ENCODE assay signal across 1 cellular context in genomic region chr22:25131198-25131887, GRCh38.
TF ChIP-seq lines count a peak whose summit lies in the region.

No MANE protein-coding gene starts in this region.

TF ChIP-seq in HEK293, 187 proteins besides CTCF, POLR2A, EP300 and RAD21 (continued from another document):
- TF ChIP-seq BCL6B (tag by site-specific recombination; IDR thresholded peaks at IDR 0.05) (no peak), ZNF266 (tag by site-specific recombination; IDR thresholded peaks at IDR 0.05; ENCODE audit: low read depth) (no peak), ZIC2 (tag by site-specific recombination; IDR thresholded peaks at IDR 0.05) (peak; percentile 40), KLF1 (tag by site-specific recombination; IDR thresholded peaks at IDR 0.05) (peak; percentile 80), ZBTB48 (tag by site-specific recombination; IDR thresholded peaks at IDR 0.05) (peak; percentile 36; the same call in 1 of the 2 replicates), ZNF623 (tag by site-specific recombination; IDR thresholded peaks at IDR 0.05) (peak; percentile 66), ZNF341 (tag by site-specific recombination; IDR thresholded peaks at IDR 0.05; ENCODE audit: low read depth) (no peak), SCRT2 (tag by site-specific recombination; IDR thresholded peaks at IDR 0.05) (peak; percentile 69; the same call in 1 of the 2 replicates), GLIS1 (tag by site-specific recombination; IDR thresholded peaks at IDR 0.05) (0 out of 2 replicates have a peak, but pooled peaks have one; percentile 14)
